In genomic region chr4:107060388-107060787, GRCh38 we compare ENCODE assay signal across 19 cellular contexts. TPM values are rescaled to one million over a fixed set of nuclear protein-coding genes. Genes with fewer than 3 reads are reported as not detected.
A peak's percentile ranks its signal among the peaks of the same experiment; 100 is the strongest.
DNase-seq lines count a peak whose midpoint lies in the region; ATAC-seq and TF ChIP-seq lines count a peak whose summit lies in the region.
"Had no signal": no experiment of that assay in that cellular context is flagged by ENCODE, and none has a peak within 500 bp of the region (broad histone marks: within the 10 kb centered on the region; RNA-seq: fewer than 3 reads in every experiment).

No MANE protein-coding gene starts in this region.

- H4K20me1 ChIP-seq in Karpas-422 (ENCODE audit: insufficient read depth, low read depth, low read length), result no peaks in the 10 kb centered on the region

- H3K9me3 Mint-ChIP-seq in chondrocyte (ENCODE audit: low read depth), result peaks cover 2% of the 10 kb centered on the region
- no peaks in the 10 kb centered on the region for H3K9me3 Mint-ChIP-seq in activated T-cell treated with anti-CD3 and anti-CD28 coated beads, Interleukin-2, amount 50 U/mL, for 72 hours
- H3K9me3 Mint-ChIP-seq: H9 had no signal

- H3K79me2 ChIP-seq in Karpas-422 (ENCODE audit: low read length), result no peaks in the 10 kb centered on the region

- H3K27me3 Mint-ChIP-seq in chondrocyte (ENCODE audit: low read depth), result no peaks in the 10 kb centered on the region
- H3K27me3 Mint-ChIP-seq in activated T-cell treated with anti-CD3 and anti-CD28 coated beads, Interleukin-2, amount 50 U/mL, for 72 hours (ENCODE audit: low read depth), result no peaks in the 10 kb centered on the region

- H3K4me3 Mint-ChIP-seq in chondrocyte (ENCODE audit: unreplicated experiment), result peak overlapping the region; percentile 3
- no peak overlapping the region for H3K4me3 Mint-ChIP-seq in activated T-cell treated with anti-CD3 and anti-CD28 coated beads, Interleukin-2, amount 50 U/mL, for 72 hours
- H3K4me3 Mint-ChIP-seq: H9, IgD-negative memory B cell had no signal

- H3K27ac Mint-ChIP-seq in chondrocyte (ENCODE audit: unreplicated experiment), result peak overlapping the region; percentile 15
- H3K27ac Mint-ChIP-seq in activated T-cell treated with anti-CD3 and anti-CD28 coated beads, Interleukin-2, amount 50 U/mL, for 72 hours, result no peak overlapping the region
- H3K27ac Mint-ChIP-seq: H9, IgD-negative memory B cell had no signal

- H3K9ac ChIP-seq in Karpas-422 (ENCODE audit: low read length), result no peak overlapping the region

- no peak overlapping the region for H2AFZ ChIP-seq in Karpas-422 (ENCODE audit: low read length)

- H3K9me2 ChIP-seq in Karpas-422 (replicated peaks; ENCODE audit: insufficient read depth, low read length), result no peaks in the 10 kb centered on the region

- ATAC-seq in GM21390 (IDR thresholded peaks at IDR 0.05; ENCODE audit: unreplicated experiment), result no peak
- ATAC-seq in activated T-cell treated with anti-CD3 and anti-CD28 coated beads, Interleukin-2, amount 50 U/mL, for 72 hours (replicated peaks in 1 of 2), result no peak
- ATAC-seq: GM12878 had no signal

- H3K9me3 ChIP-seq in Karpas-422 (ENCODE audit: low read length), result no peaks in the 10 kb centered on the region
- H3K9me3 ChIP-seq: BE2C had no signal

- H3K4me1 ChIP-seq in Karpas-422 (ENCODE audit: low read length), result no peaks in the 10 kb centered on the region
- H3K4me1 ChIP-seq: BE2C had no signal

- H3K4me3 ChIP-seq in Karpas-422 (ENCODE audit: low read length), result no peak overlapping the region
- H3K4me3 ChIP-seq: GM12878 had no signal

- no peak overlapping the region for H3K4me2 ChIP-seq in Karpas-422 (ENCODE audit: low read depth, low read length, poor library complexity, severe bottlenecking)

- no peaks in the 10 kb centered on the region for H3K27me3 ChIP-seq in Karpas-422 (ENCODE audit: low read length)
- H3K27me3 ChIP-seq: BE2C had no signal

- no peaks in the 10 kb centered on the region for H3K36me3 ChIP-seq in Karpas-422 (ENCODE audit: insufficient read depth, low read length)
- H3K36me3 ChIP-seq: BE2C had no signal

- DNase-seq in EL (peak; percentile 7), M059J (ENCODE audit: low read depth) (peak; percentile 31), chondrocyte (ENCODE audit: low spot score) (no peak), iris pigment epithelial cell (ENCODE audit: low read depth) (peak; percentile 59), Karpas-422 (no peak), NOMO-1 treated with dmso at 0.1 percent for 144 hours (lab: John Stamatoyannopoulos, UW; ENCODE audit: unreplicated experiment) (no peak)
- DNase-seq in activated T-cell treated with anti-CD3 and anti-CD28 coated beads, Interleukin-2, amount 50 U/mL, for 72 hours, result no peak
- DNase-seq: BE2C, DMS53, H9, NCI-H1694, NCI-H2081, NCI-H2171, NCI-H345, NCI-H524 treated with DMSO at 0.1 percent for 48 hours, Right ventricle myocardium superior had no signal

- H3K27ac ChIP-seq in Karpas-422 (ENCODE audit: low read length), result no peak overlapping the region

- H3K36me3 Mint-ChIP-seq in chondrocyte (ENCODE audit: low read depth), result no peaks in the 10 kb centered on the region
- no peaks in the 10 kb centered on the region for H3K36me3 Mint-ChIP-seq in activated T-cell treated with anti-CD3 and anti-CD28 coated beads, Interleukin-2, amount 50 U/mL, for 72 hours (ENCODE audit: insufficient read depth in 2 of 2)
- H3K36me3 Mint-ChIP-seq: IgD-negative memory B cell had no signal

- H3K4me1 Mint-ChIP-seq in chondrocyte (ENCODE audit: low read depth), result peaks cover 34% of the 10 kb centered on the region
- H3K4me1 Mint-ChIP-seq in activated T-cell treated with anti-CD3 and anti-CD28 coated beads, Interleukin-2, amount 50 U/mL, for 72 hours (ENCODE audit: low read depth), result no peaks in the 10 kb centered on the region
- H3K4me1 Mint-ChIP-seq: H9, IgD-negative memory B cell had no signal

- no peak for TF ChIP-seq CTCF in chondrocyte (IDR thresholded peaks at IDR 0.05)

RNA-seq across cellular contexts. Expression of gene DKK2, which starts 24.3 kb away (rescaled TPM):
- 0.25 and 0.74 TPM in 2 replicates for total RNA-seq in M059J (2014; rRNA removed; shearing (Covaris generic))
- 107 to 259 TPM (median 109 TPM) in 3 replicates for total RNA-seq in chondrocyte
- total RNA-seq in activated T-cell treated with anti-CD3 and anti-CD28 coated beads, Interleukin-2, amount 50 U/mL, for 72 hours, result not detected
- total RNA-seq in Karpas-422 (2014; rRNA removed; shearing (Covaris generic); ENCODE audit: low replicate concordance), result not detected in 2 replicates
- total RNA-seq: GM12878 had no signal

Comparison
In these comparisons a context has a peak if more than half of its experiments do, and no peak if none do; other contexts are left out.
1. DNase-seq: peak in EL (single experiment), M059J (single experiment) and iris pigment epithelial cell (single experiment); none in chondrocyte (single experiment), activated T-cell treated with anti-CD3 and anti-CD28 coated beads, Interleukin-2, amount 50 U/mL, for 72 hours (0 of 2), Karpas-422 (single experiment) and NOMO-1 treated with dmso at 0.1 percent for 144 hours (single experiment).
2. RNA of gene DKK2, which starts 24.3 kb away (total RNA-seq): 107 to 259 TPM in chondrocyte; 0.25 to 0.74 TPM in M059J, not detected in activated T-cell treated with anti-CD3 and anti-CD28 coated beads, Interleukin-2, amount 50 U/mL, for 72 hours and not detected in Karpas-422; every median in the first group is over 10 times any median in the second.